10 cellular contexts compared by ENCODE assay signal in the genomic region with DNA sequence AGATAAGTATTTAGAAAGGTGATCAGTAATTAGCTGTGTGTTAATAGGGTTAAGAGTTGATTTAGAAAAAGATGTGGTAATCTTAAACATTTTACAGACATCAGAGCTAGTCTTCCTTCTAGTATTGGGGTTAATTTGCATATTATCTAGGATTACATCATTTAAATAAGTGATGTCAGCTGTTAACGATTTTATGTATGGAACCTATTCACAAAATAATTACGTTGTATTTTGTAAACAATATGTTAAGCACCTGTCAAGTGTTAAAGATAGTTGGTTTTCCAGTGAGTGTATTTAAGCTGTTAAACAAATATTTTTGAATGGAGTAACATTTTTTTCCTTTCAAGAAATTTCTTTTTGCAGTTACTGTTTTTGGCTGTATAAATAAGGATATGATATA. TPM values are rescaled to one million over a fixed set of nuclear protein-coding genes. Genes with fewer than 3 reads are reported as not detected.
DNase-seq lines count a peak whose midpoint lies in the region; ATAC-seq and TF ChIP-seq lines count a peak whose summit lies in the region.
"Had no signal": no experiment of that assay in that cellular context is flagged by ENCODE, and none has a peak within 500 bp of the region (broad histone marks: within the 10 kb centered on the region; RNA-seq: fewer than 3 reads in every experiment).

No MANE protein-coding gene starts in this region.

- CTCF ChIA-PET in CD8-positive, alpha-beta memory T cell (lab: Charles Lee): interaction anchor here (0.9 to 4.3 kb wide), 3 partner anchors 17 to 131 kb away, joined by 3 to 22 read pairs (median 3); no protein-coding TSS in a partner anchor
- CTCF ChIA-PET in activated CD8-positive, alpha-beta T cell treated with anti-CD3 and anti-CD28 coated beads, Interleukin-2, amount 10 ng/mL, durations not matched to agents 7 days and 5 days (lab: Charles Lee): interaction anchor here (0.7 to 4.0 kb wide), 6 partner anchors 11 to 355 kb away, joined by 3 to 35 read pairs (median 4); a partner anchor contains a TSS

- no peak for TF ChIP-seq POLR2A in esophagus muscularis mucosa (IDR thresholded peaks at IDR 0.05; ENCODE audit: low read depth)

- intact Hi-C loops in esophagus muscularis mucosa (cut with DNase I): loop anchor here (5.0 kb wide), 1 partner anchor 52 kb away; no protein-coding TSS in a partner anchor

- TF ChIP-seq CTCF in HFFc6 (IDR thresholded peaks at IDR 0.05): no peak
- TF ChIP-seq CTCF in esophagus muscularis mucosa (IDR thresholded peaks at IDR 0.05): no peak

- peaks cover 58 to 77% (median 77%) of the 10 kb centered on the region in 3 donors for H3K4me1 Mint-ChIP-seq in CD8-positive, alpha-beta memory T cell
- H3K4me1 Mint-ChIP-seq in HFFc6 (ENCODE audit: low read depth) (peaks cover 73% of the 10 kb centered on the region), memory B cell (peaks cover 36% of the 10 kb centered on the region)
- peaks cover 53% of the 10 kb centered on the region for H3K4me1 Mint-ChIP-seq in activated CD8-positive, alpha-beta T cell treated with anti-CD3 and anti-CD28 coated beads, Interleukin-2, amount 10 ng/mL, durations not matched to agents 7 days and 5 days (ENCODE audit: low read depth)

- peaks cover 0 to 42% (median 0%) of the 10 kb centered on the region in 3 donors for H3K36me3 Mint-ChIP-seq in CD8-positive, alpha-beta memory T cell
- H3K36me3 Mint-ChIP-seq in HFFc6 (ENCODE audit: low read depth): peaks cover 16% of the 10 kb centered on the region
- H3K36me3 Mint-ChIP-seq in activated CD8-positive, alpha-beta T cell treated with anti-CD3 and anti-CD28 coated beads, Interleukin-2, amount 10 ng/mL, durations not matched to agents 7 days and 5 days (ENCODE audit: low read depth): peaks cover 34% of the 10 kb centered on the region
- peaks cover 17% of the 10 kb centered on the region for H3K36me3 Mint-ChIP-seq in memory B cell

- H3K4me3 Mint-ChIP-seq in CD8-positive, alpha-beta memory T cell: peak overlapping the region; percentile 93 to 99 (median 98)
- peak overlapping the region; percentile 99 for H3K4me3 Mint-ChIP-seq in HFFc6
- peak overlapping the region; percentile 97 for H3K4me3 Mint-ChIP-seq in activated CD8-positive, alpha-beta T cell treated with anti-CD3 and anti-CD28 coated beads, Interleukin-2, amount 10 ng/mL, durations not matched to agents 7 days and 5 days
- peak overlapping the region; percentile 3 for H3K4me3 Mint-ChIP-seq in memory B cell

- ATAC-seq in activated CD8-positive, alpha-beta T cell treated with anti-CD3 and anti-CD28 coated beads, Interleukin-2, amount 10 ng/mL, durations not matched to agents 7 days and 5 days: no peak
- ATAC-seq in memory B cell (ENCODE audit: low read depth) (no peak), HG03520 (IDR thresholded peaks at IDR 0.05; ENCODE audit: unreplicated experiment) (no peak)

- H3K4me1 ChIP-seq in CD8-positive, alpha-beta memory T cell (ENCODE audit: insufficient read depth, low read length): peaks cover 50% of the 10 kb centered on the region
- peaks cover 20 to 37% (median 31%) of the 10 kb centered on the region in 4 donors for H3K4me1 ChIP-seq in esophagus muscularis mucosa

- H3K9me3 Mint-ChIP-seq in CD8-positive, alpha-beta memory T cell: no peaks in the 10 kb centered on the region
- no peaks in the 10 kb centered on the region for H3K9me3 Mint-ChIP-seq in HFFc6
- H3K9me3 Mint-ChIP-seq in activated CD8-positive, alpha-beta T cell treated with anti-CD3 and anti-CD28 coated beads, Interleukin-2, amount 10 ng/mL, durations not matched to agents 7 days and 5 days (ENCODE audit: insufficient read depth): no peaks in the 10 kb centered on the region
- no peaks in the 10 kb centered on the region for H3K9me3 Mint-ChIP-seq in memory B cell

- H3K27me3 ChIP-seq in CD8-positive, alpha-beta memory T cell (ENCODE audit: insufficient read depth, low read length, poor library complexity, severe bottlenecking): no peaks in the 10 kb centered on the region
- no peaks in the 10 kb centered on the region for H3K27me3 ChIP-seq in esophagus muscularis mucosa
- H3K27me3 ChIP-seq: stomach had no signal

- no peaks in the 10 kb centered on the region for H3K36me3 ChIP-seq in CD8-positive, alpha-beta memory T cell (ENCODE audit: insufficient read depth, low read length)
- H3K36me3 ChIP-seq in esophagus muscularis mucosa: peaks cover 0 to 3% (median 0%) of the 10 kb centered on the region in 4 donors

- POLR2A ChIA-PET in CD8-positive, alpha-beta memory T cell (lab: Charles Lee): interaction anchor here (0.6 to 1.2 kb wide), 4 partner anchors 14 to 536 kb away, joined by 3 to 6 read pairs (median 4); no protein-coding TSS in a partner anchor
- POLR2A ChIA-PET in activated CD8-positive, alpha-beta T cell treated with anti-CD3 and anti-CD28 coated beads, Interleukin-2, amount 10 ng/mL, durations not matched to agents 7 days and 5 days (lab: Charles Lee): interaction anchor here (0.8 kb wide), 1 partner anchor 118 kb away, joined by 3 read pairs; a partner anchor contains a TSS

- H3K27ac Mint-ChIP-seq in CD8-positive, alpha-beta memory T cell: peak overlapping the region in 6 of 8 donors; percentile 26 to 95 (median 86)
- no peak overlapping the region for H3K27ac Mint-ChIP-seq in HFFc6
- H3K27ac Mint-ChIP-seq in activated CD8-positive, alpha-beta T cell treated with anti-CD3 and anti-CD28 coated beads, Interleukin-2, amount 10 ng/mL, durations not matched to agents 7 days and 5 days: no peak overlapping the region
- H3K27ac Mint-ChIP-seq in memory B cell: peak overlapping the region; percentile 91

- 36% methylated on average over 2 of the region's 2 CpGs for WGBS in esophagus muscularis mucosa

- H3K27ac ChIP-seq in CD8-positive, alpha-beta memory T cell (ENCODE audit: low read depth, low read length): peak overlapping the region; percentile 84
- no peak overlapping the region for H3K27ac ChIP-seq in esophagus muscularis mucosa (replicated peaks in 1 of 4)
- H3K27ac ChIP-seq: stomach had no signal

- TF ChIP-seq EP300 in esophagus muscularis mucosa (IDR thresholded peaks at IDR 0.05): no peak

- DNase-seq in CD8-positive, alpha-beta memory T cell: no peak
- DNase-seq in HFFc6 (no peak), memory B cell (ENCODE audit: low spot score in 2 of 2) (no peak), NCI-H2029 (lab: John Stamatoyannopoulos, UW) (no peak), esophagus muscularis mucosa (ENCODE audit: extremely low spot score) (no peak)
- DNase-seq in activated CD8-positive, alpha-beta T cell treated with anti-CD3 and anti-CD28 coated beads, Interleukin-2, amount 10 ng/mL, durations not matched to agents 7 days and 5 days: no peak
- DNase-seq in stimulated activated CD4-positive, alpha-beta T cell treated with anti-CD3 and anti-CD28 coated beads, Interleukin-12 subunit alpha, Interleukin-12 subunit beta, amount 100 ng/mL, for 4 hours: no peak
- DNase-seq: NCI-H345, stomach had no signal

- peaks cover 0 to 2% of the 10 kb centered on the region in 2 donors for H3K27me3 Mint-ChIP-seq in CD8-positive, alpha-beta memory T cell
- H3K27me3 Mint-ChIP-seq in HFFc6 (ENCODE audit: insufficient read depth): no peaks in the 10 kb centered on the region; the same call in 1 of the 2 replicates
- H3K27me3 Mint-ChIP-seq in activated CD8-positive, alpha-beta T cell treated with anti-CD3 and anti-CD28 coated beads, Interleukin-2, amount 10 ng/mL, durations not matched to agents 7 days and 5 days (ENCODE audit: low read depth): no peaks in the 10 kb centered on the region
- no peaks in the 10 kb centered on the region for H3K27me3 Mint-ChIP-seq in memory B cell

- H3K9me3 ChIP-seq in CD8-positive, alpha-beta memory T cell (ENCODE audit: low read length): no peaks in the 10 kb centered on the region
- H3K9me3 ChIP-seq in esophagus muscularis mucosa: no peaks in the 10 kb centered on the region
- H3K9me3 ChIP-seq: stomach had no signal

- peak overlapping the region; percentile 74 for H3K4me3 ChIP-seq in CD8-positive, alpha-beta memory T cell (ENCODE audit: low read length)
- no peak overlapping the region for H3K4me3 ChIP-seq in esophagus muscularis mucosa

RNA-seq across cellular contexts. Expression of a gene that starts 2.2 kb away (rescaled TPM):
- total RNA-seq in CD8-positive, alpha-beta memory T cell: 10 to 100 TPM; 54.5 to 61.5 TPM
- 59.5 TPM for polyA plus RNA-seq in CD8-positive, alpha-beta memory T cell
- 10 to 100 TPM; 16.4 to 18.4 (median 18.0) TPM for total RNA-seq in HFFc6 (2021; fragmentation: NEBNext Ultra II Directional; extraction: Animal tissue kit (Norgen Biotek cat#: 25700))
- 100 to 1,000 TPM; 119 to 128 TPM for total RNA-seq in activated CD8-positive, alpha-beta T cell treated with anti-CD3 and anti-CD28 coated beads, Interleukin-2, amount 10 ng/mL, durations not matched to agents 7 days and 5 days
- total RNA-seq in esophagus muscularis mucosa: 10 to 100 TPM; 15.7 to 26.7 (median 17.7) TPM

RNA-seq across cellular contexts. Expression of a gene that starts 56.8 kb away (rescaled TPM):
- 10 to 100 TPM; 63.5 to 74.0 TPM for total RNA-seq in CD8-positive, alpha-beta memory T cell
- 121 TPM for polyA plus RNA-seq in CD8-positive, alpha-beta memory T cell
- 100 to 1,000 TPM in 4 of 6 experiments, 10 to 100 TPM in 2; 95.9 to 143 (median 107) TPM for total RNA-seq in HFFc6 (2021; fragmentation: NEBNext Ultra II Directional; extraction: Animal tissue kit (Norgen Biotek cat#: 25700))
- total RNA-seq in activated CD8-positive, alpha-beta T cell treated with anti-CD3 and anti-CD28 coated beads, Interleukin-2, amount 10 ng/mL, durations not matched to agents 7 days and 5 days: 10 to 100 TPM; 77.6 to 85.0 TPM
- 10 to 100 TPM; 53.0 to 73.6 (median 62.2) TPM for total RNA-seq in esophagus muscularis mucosa

Comparison
In these comparisons a context has a peak if more than half of its experiments do, and no peak if none do; other contexts are left out.
1. H3K27ac Mint-ChIP-seq: peak in CD8-positive, alpha-beta memory T cell (6 of 8) and memory B cell (single experiment); none in HFFc6 (single experiment) and activated CD8-positive, alpha-beta T cell treated with anti-CD3 and anti-CD28 coated beads, Interleukin-2, amount 10 ng/mL, durations not matched to agents 7 days and 5 days (single experiment).
2. H3K4me3 Mint-ChIP-seq: peak in every context shown above with its lines; median percentile 99 in HFFc6; 98 in CD8-positive, alpha-beta memory T cell; 97 in activated CD8-positive, alpha-beta T cell treated with anti-CD3 and anti-CD28 coated beads, Interleukin-2, amount 10 ng/mL, durations not matched to agents 7 days and 5 days; 3 in memory B cell.